9 cellular contexts compared by ENCODE assay signal in the genomic region with DNA sequence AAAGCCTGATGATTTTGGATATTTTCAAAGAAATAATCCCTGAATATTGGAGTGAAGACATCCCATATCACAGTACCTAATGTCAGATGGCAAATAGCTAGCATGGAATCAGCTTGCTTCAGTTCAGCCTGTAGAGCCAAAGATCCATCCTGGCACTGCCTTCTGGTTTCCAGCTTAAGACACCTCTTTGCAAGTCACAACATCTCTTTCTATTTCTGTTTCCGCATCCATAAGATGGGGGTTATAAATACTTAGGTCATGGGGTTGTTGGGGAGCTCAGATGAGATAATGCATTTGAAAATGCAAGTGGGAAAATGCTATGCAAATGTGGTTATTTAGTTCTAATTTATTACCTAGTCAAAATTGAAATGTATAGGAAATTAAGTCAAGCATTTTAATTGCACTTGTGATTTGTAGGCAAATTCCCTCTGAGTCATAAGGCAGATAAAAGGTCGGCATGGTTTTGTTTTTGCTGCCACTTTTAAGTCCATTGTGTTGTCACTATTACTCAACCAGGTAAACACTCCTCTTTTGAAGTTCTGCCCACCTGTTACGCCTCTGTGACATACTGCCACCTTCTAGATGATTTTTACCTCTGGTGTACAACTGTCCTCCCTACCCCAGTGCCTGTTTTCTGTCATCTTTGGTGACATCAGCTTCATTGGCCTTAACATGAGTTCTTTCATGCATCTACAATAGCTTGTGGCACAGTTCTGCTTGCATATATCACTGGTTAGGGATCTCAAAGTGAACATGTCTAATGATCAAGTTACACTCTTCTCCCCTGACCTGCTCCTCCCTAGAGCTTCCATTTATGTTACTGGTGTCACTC.
DNase-seq lines count a peak whose midpoint lies in the region; ATAC-seq and TF ChIP-seq lines count a peak whose summit lies in the region.
"Had no signal": no experiment of that assay in that cellular context is flagged by ENCODE, and none has a peak within 500 bp of the region (broad histone marks: within the 10 kb centered on the region; RNA-seq: fewer than 3 reads in every experiment).

No MANE protein-coding gene starts in this region.

- H2AFZ ChIP-seq in mammary epithelial cell (ENCODE audit: low read depth, low read length): no peak overlapping the region
- H2AFZ ChIP-seq in hepatocyte: no peak overlapping the region

- H3K27me3 ChIP-seq in mammary epithelial cell (ENCODE audit: insufficient read depth, low read length) (no peaks in the 10 kb centered on the region), hepatocyte (no peaks in the 10 kb centered on the region)

- H3K4me2 ChIP-seq in mammary epithelial cell (ENCODE audit: insufficient read depth, low read depth, low read length) (no peak overlapping the region), hepatocyte (no peak overlapping the region)

- peak; percentile 50 for DNase-seq in DMS79 (lab: John Stamatoyannopoulos, UW)
- peak; percentile 68 for DNase-seq in NCI-H146 (lab: John Stamatoyannopoulos, UW)
- peak; percentile 15 for DNase-seq in mammary epithelial cell
- no peak for DNase-seq in hepatocyte (ENCODE audit: low spot score)
- DNase-seq in head of caudate nucleus: no peak
- DNase-seq: DND-41, left cardiac atrium had no signal

- no peaks in the 10 kb centered on the region for H4K20me1 ChIP-seq in mammary epithelial cell (ENCODE audit: insufficient read depth, low read length)
- H4K20me1 ChIP-seq in hepatocyte (ENCODE audit: insufficient read depth, poor library complexity, severe bottlenecking): no peaks in the 10 kb centered on the region

- H3K79me2 ChIP-seq in mammary epithelial cell (ENCODE audit: insufficient read depth, low read length) (no peaks in the 10 kb centered on the region), hepatocyte (no peaks in the 10 kb centered on the region)

- in situ Hi-C loops in mammary epithelial cell (cut with MboI; ENCODE audit: low sequenced_read_pairs in 2 of 2): no loop called here

- TF ChIP-seq CTCF in mammary epithelial cell (conservative IDR thresholded peaks at IDR 0.05 in 1 of 2, IDR thresholded peaks at IDR 0.05 in 1 of 2; ENCODE audit: extremely low read depth in 1 of 2, insufficient read depth in 1 of 2, low read depth in 1 of 2, low read length in 2 of 2): no peak
- TF ChIP-seq CTCF in hepatocyte (IDR thresholded peaks at IDR 0.05; ENCODE audit: poor library complexity): no peak

- ATAC-seq in GM18867 (IDR thresholded peaks at IDR 0.05; ENCODE audit: unreplicated experiment): peak; percentile 53
- no peak for ATAC-seq in HG02759 (IDR thresholded peaks at IDR 0.05; ENCODE audit: unreplicated experiment)

- H3K9me2 ChIP-seq in hepatocyte (replicated peaks; ENCODE audit: insufficient read depth): no peaks in the 10 kb centered on the region

- CTCF ChIA-PET in mammary epithelial cell (lab: Charles Lee; ENCODE audit: low non-redundant PET): no interaction called here

- H3K9ac ChIP-seq in mammary epithelial cell (ENCODE audit: insufficient read depth, low read length): no peak overlapping the region

- dilution Hi-C loops in mammary epithelial cell (cut with HindIII; ENCODE audit: low sequenced_read_pairs): no loop called here

- no peaks in the 10 kb centered on the region for H3K9me3 ChIP-seq in mammary epithelial cell (replicated peaks; ENCODE audit: insufficient read depth, low read length)
- H3K9me3 ChIP-seq in hepatocyte (ENCODE audit: low read depth): no peaks in the 10 kb centered on the region

- H3K27ac ChIP-seq in mammary epithelial cell (ENCODE audit: insufficient read depth, low read depth, low read length) (no peak overlapping the region), hepatocyte (no peak overlapping the region)

- BruUV-seq in mammary epithelial cell (replicated peaks; lab: Mats Ljungman, UMichigan): no TSS peak

- H3K36me3 ChIP-seq in mammary epithelial cell (ENCODE audit: insufficient read depth, low read length) (no peaks in the 10 kb centered on the region), hepatocyte (replicated peaks; ENCODE audit: insufficient read depth, low read depth) (no peaks in the 10 kb centered on the region)

- WGBS in mammary epithelial cell (ENCODE audit: low coverage, missing lambda C conversion rate): 63% methylated on average over 3 of the region's 3 CpGs
- 67% methylated on average over 3 of the region's 3 CpGs for WGBS in hepatocyte (ENCODE audit: low lambda C conversion rate, missing lambda C conversion rate)

- intact Hi-C loops in mammary epithelial cell (cut with micrococcal nuclease) (no loop called here), head of caudate nucleus (cut with DNase I) (no loop called here)

- H3K4me1 ChIP-seq in mammary epithelial cell (ENCODE audit: insufficient read depth, low read length) (peaks cover 4% of the 10 kb centered on the region), hepatocyte (ENCODE audit: insufficient read depth) (no peaks in the 10 kb centered on the region)

- H3K4me3 ChIP-seq in mammary epithelial cell (replicated peaks in 1 of 3; ENCODE audit: insufficient read depth in 1 of 3, low read depth in 2 of 3, low read length in 3 of 3): no peak overlapping the region
- no peak overlapping the region for H3K4me3 ChIP-seq in hepatocyte

Comparison
In these comparisons a context has a peak if more than half of its experiments do, and no peak if none do; other contexts are left out.
1. DNase-seq: peak in DMS79 (single experiment), NCI-H146 (single experiment) and mammary epithelial cell (single experiment); none in hepatocyte (single experiment) and head of caudate nucleus (0 of 42).